Comparison of ENCODE assay signal across 10 cellular contexts in genomic region chr20:19947611-19948264, GRCh38.
DNase-seq lines count a peak whose midpoint lies in the region; ATAC-seq and TF ChIP-seq lines count a peak whose summit lies in the region.
"Had no signal": no experiment of that assay in that cellular context is flagged by ENCODE, and none has a peak within 500 bp of the region (broad histone marks: within the 10 kb centered on the region; RNA-seq: fewer than 3 reads in every experiment).

No MANE protein-coding gene starts in this region.

- H3K4me3 ChIP-seq in body of pancreas (no peak overlapping the region), stomach (no peak overlapping the region), Karpas-422 (ENCODE audit: low read length) (no peak overlapping the region)
- H3K4me3 ChIP-seq: prostate gland had no signal

- no peaks in the 10 kb centered on the region for H3K9me3 Mint-ChIP-seq in activated naive CD4-positive, alpha-beta T cell treated with anti-CD3 and anti-CD28 coated beads, Interleukin-2, amount 50 U/mL, for 72 hours
- no peaks in the 10 kb centered on the region for H3K9me3 Mint-ChIP-seq in effector memory CD8-positive, alpha-beta T cell

- H3K36me3 ChIP-seq in body of pancreas (replicated peaks in 1 of 2; ENCODE audit: insufficient read depth in 1 of 2, low read depth in 2 of 2) = no peaks in the 10 kb centered on the region
- peaks cover 0 to 23% (median 17%) of the 10 kb centered on the region in 4 donors for H3K36me3 ChIP-seq in stomach
- no peaks in the 10 kb centered on the region for H3K36me3 ChIP-seq in Karpas-422 (ENCODE audit: insufficient read depth, low read length)
- H3K36me3 ChIP-seq: prostate gland had no signal

- H3K27ac Mint-ChIP-seq in activated naive CD4-positive, alpha-beta T cell treated with anti-CD3 and anti-CD28 coated beads, Interleukin-2, amount 50 U/mL, for 72 hours = no peak overlapping the region
- no peak overlapping the region for H3K27ac Mint-ChIP-seq in effector memory CD8-positive, alpha-beta T cell

- no peak overlapping the region for H3K9ac ChIP-seq in Karpas-422 (ENCODE audit: low read length)

- H3K4me2 ChIP-seq in Karpas-422 (ENCODE audit: low read depth, low read length, poor library complexity, severe bottlenecking) = no peak overlapping the region

- peaks cover 22% of the 10 kb centered on the region in 2 donors for H3K27me3 Mint-ChIP-seq in effector memory CD8-positive, alpha-beta T cell

- H3K4me1 ChIP-seq in body of pancreas (peaks cover 59% of the 10 kb centered on the region), stomach (peaks cover 29 to 49% (median 35%) of the 10 kb centered on the region in 4 donors), Karpas-422 (ENCODE audit: low read length) (no peaks in the 10 kb centered on the region; the same call in 1 of the 2 replicates)

- no peaks in the 10 kb centered on the region for H3K9me2 ChIP-seq in Karpas-422 (replicated peaks; ENCODE audit: insufficient read depth, low read length)

- no peak overlapping the region for H2AFZ ChIP-seq in Karpas-422 (ENCODE audit: low read length)

- H3K27ac ChIP-seq in body of pancreas (peak overlapping the region; percentile 52 to 82 (median 74)), stomach (peak overlapping the region; percentile 5 to 58 (median 36)), Karpas-422 (ENCODE audit: low read length) (no peak overlapping the region)
- H3K27ac ChIP-seq: C4-2B, prostate gland had no signal

- no peaks in the 10 kb centered on the region for H3K36me3 Mint-ChIP-seq in activated naive CD4-positive, alpha-beta T cell treated with anti-CD3 and anti-CD28 coated beads, Interleukin-2, amount 50 U/mL, for 72 hours
- H3K36me3 Mint-ChIP-seq in effector memory CD8-positive, alpha-beta T cell (ENCODE audit: insufficient read depth) = no peaks in the 10 kb centered on the region

- peak in 1 of 7 experiments; percentile 19 for TF ChIP-seq CTCF in body of pancreas (IDR thresholded peaks at IDR 0.05)
- no peak for TF ChIP-seq CTCF in stomach (IDR thresholded peaks at IDR 0.05)

- H3K9me3 ChIP-seq in body of pancreas (no peaks in the 10 kb centered on the region), stomach (no peaks in the 10 kb centered on the region), Karpas-422 (ENCODE audit: low read length) (no peaks in the 10 kb centered on the region)
- H3K9me3 ChIP-seq: prostate gland had no signal

- peak in 2 of 3 donors; percentile 36 to 46 for TF ChIP-seq POLR2A in body of pancreas (IDR thresholded peaks at IDR 0.05)
- no peak for TF ChIP-seq POLR2A in stomach (IDR thresholded peaks at IDR 0.05)

- intact Hi-C loops in body of pancreas (cut with DNase I) = no loop called here
- intact Hi-C loops in stomach (cut with DNase I; ENCODE audit: low total_unique reads) = no loop called here

- H3K79me2 ChIP-seq in Karpas-422 (ENCODE audit: low read length) = no peaks in the 10 kb centered on the region

- ATAC-seq in activated naive CD4-positive, alpha-beta T cell treated with anti-CD3 and anti-CD28 coated beads, Interleukin-2, amount 50 U/mL, for 72 hours = peak; percentile 52 to 63
- ATAC-seq in HG03060 (IDR thresholded peaks at IDR 0.05; ENCODE audit: low read depth, unreplicated experiment) (peak; percentile 44), body of pancreas (peak; percentile 84)
- ATAC-seq in effector memory CD8-positive, alpha-beta T cell (replicated peaks) = no peak

- no peaks in the 10 kb centered on the region for H3K27me3 ChIP-seq in body of pancreas
- H3K27me3 ChIP-seq in stomach = no peaks in the 10 kb centered on the region
- H3K27me3 ChIP-seq in Karpas-422 (ENCODE audit: low read length) = no peaks in the 10 kb centered on the region

- no peak overlapping the region for H3K4me3 Mint-ChIP-seq in effector memory CD8-positive, alpha-beta T cell

- H3K4me1 Mint-ChIP-seq in effector memory CD8-positive, alpha-beta T cell (ENCODE audit: low read depth in 2 of 2) = no peaks in the 10 kb centered on the region

- no peak for DNase-seq in activated naive CD4-positive, alpha-beta T cell treated with anti-CD3 and anti-CD28 coated beads, Interleukin-2, amount 50 U/mL, for 72 hours (ENCODE audit: low spot score in 2 of 2)
- DNase-seq in activated naive CD4-positive, alpha-beta T cell (lab: John Stamatoyannopoulos, UW) = no peak
- DNase-seq in body of pancreas (peak; percentile 81 to 94 (median 88)), stomach (peak; percentile 50), SW480 (ENCODE audit: low spot score) (no peak), Karpas-422 (no peak)
- no peak for DNase-seq in effector memory CD8-positive, alpha-beta T cell

- no peak for TF ChIP-seq EP300 in stomach (IDR thresholded peaks at IDR 0.05)

- H4K20me1 ChIP-seq in Karpas-422 (ENCODE audit: insufficient read depth, low read depth, low read length) = no peaks in the 10 kb centered on the region

- 36 to 48% methylated on average over 10 of the region's 10 CpGs for WGBS in body of pancreas, 2 donors
- 53 to 66% (median 64%) methylated on average over 10 of the region's 10 CpGs for WGBS in stomach, 5 donors

Comparison
In these comparisons a context has a peak if more than half of its experiments do, and no peak if none do; other contexts are left out.
1. DNase-seq: peak in body of pancreas (4 of 4) and stomach (single experiment); none in activated naive CD4-positive, alpha-beta T cell treated with anti-CD3 and anti-CD28 coated beads, Interleukin-2, amount 50 U/mL, for 72 hours (0 of 2), activated naive CD4-positive, alpha-beta T cell (0 of 4), effector memory CD8-positive, alpha-beta T cell (0 of 3), SW480 (single experiment) and Karpas-422 (single experiment).
2. POLR2A ChIP-seq: peak in body of pancreas (2 of 3); none in stomach (0 of 4).